Comparison of ENCODE assay signal across 26 cellular contexts in the genomic region with DNA sequence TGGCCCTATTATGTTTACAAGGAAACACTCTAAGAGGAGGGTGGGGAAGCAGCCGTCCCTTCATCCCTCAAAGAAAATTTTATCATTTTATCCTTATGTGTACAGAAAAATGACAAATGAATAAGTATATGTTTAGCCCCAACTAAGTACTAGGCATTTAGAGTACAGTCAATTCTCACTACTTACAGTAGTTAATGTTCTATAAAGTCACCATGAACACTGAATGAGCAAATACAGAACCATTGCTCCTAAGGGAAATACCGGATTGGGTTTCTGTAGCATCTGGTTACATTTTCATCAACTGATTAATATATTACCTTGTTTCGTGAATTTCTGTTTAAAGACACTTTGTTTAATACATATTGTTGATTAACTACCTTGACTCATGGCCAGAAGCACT.
DNase-seq lines count a peak whose midpoint lies in the region; ATAC-seq and TF ChIP-seq lines count a peak whose summit lies in the region.
"Had no signal": no experiment of that assay in that cellular context is flagged by ENCODE, and none has a peak within 500 bp of the region (broad histone marks: within the 10 kb centered on the region; RNA-seq: fewer than 3 reads in every experiment).

No MANE protein-coding gene starts in this region.

- no peak overlapping the region for H3K27ac ChIP-seq in CD8-positive, alpha-beta T cell (ENCODE audit: low read depth, low read length)
- H3K27ac ChIP-seq: gastrocnemius medialis had no signal

- intact Hi-C loops in CD14-positive monocyte (cut with micrococcal nuclease), result no loop called here
- intact Hi-C loops in CD8-positive, alpha-beta T cell (cut with DNase I, micrococcal nuclease), result loop anchor here in 1 of 2 experiments (10.0 kb wide), 1 partner anchor 286 kb away; the partner anchor contains the start of genes FANCB and MOSPD2

- peaks cover 0 to 2% (median 0%) of the 10 kb centered on the region in 7 donors for H3K9me3 Mint-ChIP-seq in CD14-positive monocyte
- H3K9me3 Mint-ChIP-seq in CD8-positive, alpha-beta T cell, result no peaks in the 10 kb centered on the region
- H3K9me3 Mint-ChIP-seq: activated T-cell treated with anti-CD3 and anti-CD28 coated beads, Interleukin-2, amount 50 U/mL, for 72 hours; CD4-positive, alpha-beta memory T cell; type B pancreatic cell had no signal

- H3K27ac Mint-ChIP-seq in CD14-positive monocyte, result no peak overlapping the region
- no peak overlapping the region for H3K27ac Mint-ChIP-seq in CD8-positive, alpha-beta T cell
- H3K27ac Mint-ChIP-seq: activated T-cell treated with anti-CD3 and anti-CD28 coated beads, Interleukin-2, amount 50 U/mL, for 72 hours; type B pancreatic cell had no signal

- peaks cover 0 to 3% (median 2%) of the 10 kb centered on the region in 3 donors for H3K27me3 Mint-ChIP-seq in CD14-positive monocyte (ENCODE audit: low read depth in 3 of 3)
- H3K27me3 Mint-ChIP-seq in CD8-positive, alpha-beta T cell (ENCODE audit: low read depth), result no peaks in the 10 kb centered on the region
- H3K27me3 Mint-ChIP-seq: CD4-positive, alpha-beta memory T cell; type B pancreatic cell had no signal

- CTCF ChIA-PET in CD8-positive, alpha-beta T cell (lab: Charles Lee), result no interaction called here

- ATAC-seq in GM18873 (IDR thresholded peaks at IDR 0.05; ENCODE audit: low FRiP score, unreplicated experiment) (peak; percentile 70), GM21529 (IDR thresholded peaks at IDR 0.05; ENCODE audit: unreplicated experiment) (peak; percentile 42), HG03159 (IDR thresholded peaks at IDR 0.05; ENCODE audit: unreplicated experiment) (peak; percentile 58)
- no peak for ATAC-seq in CD8-positive, alpha-beta T cell
- ATAC-seq: activated T-cell treated with anti-CD3 and anti-CD28 coated beads, Interleukin-2, amount 50 U/mL, for 72 hours; gastrocnemius medialis had no signal

- peaks cover 18% of the 10 kb centered on the region for H3K4me1 ChIP-seq in CD8-positive, alpha-beta T cell (ENCODE audit: insufficient read depth, low read length)
- H3K4me1 ChIP-seq: gastrocnemius medialis had no signal

- DNase-seq in epithelial cell of proximal tubule (ENCODE audit: low read depth), result peak; percentile 13
- DNase-seq in NCI-H524 treated with DMSO at 0.1 percent for 48 hours (lab: John Stamatoyannopoulos, UW), result no peak
- DNase-seq in CD14-positive monocyte (ENCODE audit: low spot score), result no peak
- DNase-seq in CD8-positive, alpha-beta T cell, result no peak
- DNase-seq in GDM1 (lab: John Stamatoyannopoulos, UW), result no peak
- DNase-seq: activated naive CD4-positive, alpha-beta T cell treated with anti-CD3 and anti-CD28 coated beads, Interleukin-2, amount 50 U/mL, for 16 hours; activated T-cell treated with anti-CD3 and anti-CD28 coated beads, Interleukin-2, amount 50 U/mL, for 72 hours; aorta; CD4-positive, alpha-beta memory T cell; cerebellar nuclear complex; DMS79; gastrocnemius medialis; hypothalamus; IMR-90; islet precursor cell; NCI-H1436 treated with DMSO at 0.1 percent for 48 hours; NCI-H82; nucleus accumbens; OCI-M1; retina; SHP77; stimulated activated CD4-positive, alpha-beta T cell treated with anti-CD3 and anti-CD28 coated beads, Interleukin-4, amount 100 ng/mL, for 24 hours had no signal

- POLR2A ChIA-PET in CD8-positive, alpha-beta T cell (lab: Charles Lee), result no interaction called here

- no peak overlapping the region for H3K4me3 ChIP-seq in epithelial cell of proximal tubule (ENCODE audit: low read depth, low read length)
- H3K4me3 ChIP-seq in CD8-positive, alpha-beta T cell (ENCODE audit: low read depth, low read length), result no peak overlapping the region
- H3K4me3 ChIP-seq: gastrocnemius medialis had no signal

- H3K36me3 Mint-ChIP-seq in CD14-positive monocyte, result no peaks in the 10 kb centered on the region
- H3K36me3 Mint-ChIP-seq in CD8-positive, alpha-beta T cell, result no peaks in the 10 kb centered on the region
- H3K36me3 Mint-ChIP-seq: CD4-positive, alpha-beta memory T cell; type B pancreatic cell had no signal

- no peaks in the 10 kb centered on the region for H3K36me3 ChIP-seq in CD8-positive, alpha-beta T cell (ENCODE audit: insufficient read depth, low read length)
- H3K36me3 ChIP-seq: gastrocnemius medialis had no signal

- H3K27me3 ChIP-seq in CD8-positive, alpha-beta T cell (ENCODE audit: insufficient read depth, low read length), result no peaks in the 10 kb centered on the region
- H3K27me3 ChIP-seq: gastrocnemius medialis had no signal

- no peak overlapping the region for H3K4me3 Mint-ChIP-seq in CD14-positive monocyte
- no peak overlapping the region for H3K4me3 Mint-ChIP-seq in CD8-positive, alpha-beta T cell
- H3K4me3 Mint-ChIP-seq: activated T-cell treated with anti-CD3 and anti-CD28 coated beads, Interleukin-2, amount 50 U/mL, for 72 hours; CD4-positive, alpha-beta memory T cell; type B pancreatic cell had no signal

- H3K9me3 ChIP-seq in CD8-positive, alpha-beta T cell (ENCODE audit: low read length), result no peaks in the 10 kb centered on the region
- H3K9me3 ChIP-seq: gastrocnemius medialis had no signal

- peaks cover 10% of the 10 kb centered on the region for H3K4me1 Mint-ChIP-seq in CD14-positive monocyte
- peaks cover 38% of the 10 kb centered on the region for H3K4me1 Mint-ChIP-seq in CD8-positive, alpha-beta T cell (ENCODE audit: low read depth)

- TF ChIP-seq CTCF in epithelial cell of proximal tubule (conservative IDR thresholded peaks at IDR 0.05; ENCODE audit: low read depth, low read length) (no peak), CD14-positive monocyte (IDR thresholded peaks at IDR 0.05) (no peak)
- no peak for TF ChIP-seq CTCF in CD8-positive, alpha-beta T cell (IDR thresholded peaks at IDR 0.05)
